19 cellular contexts compared by ENCODE assay signal in the genomic region with DNA sequence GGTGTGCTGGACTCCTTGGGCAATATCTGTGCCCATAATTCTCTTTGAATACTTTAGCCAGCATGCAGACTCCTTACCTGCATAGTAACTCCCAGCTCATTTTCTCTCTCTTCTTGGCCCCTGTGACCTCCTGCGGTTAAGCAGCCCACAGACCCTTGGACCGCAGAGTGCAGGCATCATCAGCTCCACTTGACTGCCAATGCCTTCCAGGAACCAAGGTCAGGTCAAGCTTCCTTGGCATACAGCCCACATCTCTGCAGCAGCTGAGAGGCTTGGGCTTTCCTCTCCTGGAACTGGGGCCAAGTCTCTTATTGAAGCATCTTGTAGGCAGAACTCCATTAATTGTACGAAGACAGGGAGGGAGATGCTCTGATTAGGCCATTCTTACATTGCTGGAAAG.
DNase-seq lines count a peak whose midpoint lies in the region; ATAC-seq and TF ChIP-seq lines count a peak whose summit lies in the region.
"Had no signal": no experiment of that assay in that cellular context is flagged by ENCODE, and none has a peak within 500 bp of the region (broad histone marks: within the 10 kb centered on the region; RNA-seq: fewer than 3 reads in every experiment).

No MANE protein-coding gene starts in this region.

- in situ Hi-C loops in Caki2 (cut with HindIII; ENCODE audit: low pct_unique_long_range_greater_than_20kb, low sequenced_read_pairs) = no loop called here

- DNase-seq in Caki2 (ENCODE audit: low read depth) (peak; percentile 3), M059J (ENCODE audit: low read depth) (peak; percentile 65), epithelial cell of proximal tubule (ENCODE audit: low read depth) (peak; percentile 26), renal cortical epithelial cell (ENCODE audit: low read depth) (peak; percentile 65), T1000 (lab: John Stamatoyannopoulos, UW) (no peak)
- no peak for DNase-seq in stimulated activated CD4-positive, alpha-beta T cell treated with anti-CD3 and anti-CD28 coated beads, Interleukin-4, amount 100 ng/mL, for 4 hours
- DNase-seq: AML-193, GF-D8, GM23248, NCI-H1417, NCI-H187 treated with DMSO at 0.1 percent for 48 hours, NCI-H69, SHP77 treated with DMSO at 0.1 percent for 48 hours, T-cell had no signal

- no peak overlapping the region for H3K4me3 ChIP-seq in epithelial cell of proximal tubule (ENCODE audit: low read depth, low read length)
- H3K4me3 ChIP-seq: GM23248, HAP-1, K562 had no signal

- no peak for ATAC-seq in HG02840 (IDR thresholded peaks at IDR 0.05; ENCODE audit: low FRiP score, unreplicated experiment)
- ATAC-seq: K562, Panc1, SK-N-SH treated with all-trans-retinoic acid at 6 μM for 48 hours, T-cell had no signal

- TF ChIP-seq CTCF in epithelial cell of proximal tubule (conservative IDR thresholded peaks at IDR 0.05; ENCODE audit: low read depth, low read length) = no peak

Comparison
In these comparisons a context has a peak if more than half of its experiments do, and no peak if none do; other contexts are left out.
1. DNase-seq: peak in Caki2 (single experiment), M059J (single experiment), epithelial cell of proximal tubule (single experiment) and renal cortical epithelial cell (single experiment); none in stimulated activated CD4-positive, alpha-beta T cell treated with anti-CD3 and anti-CD28 coated beads, Interleukin-4, amount 100 ng/mL, for 4 hours (0 of 2) and T1000 (single experiment).